In genomic region chr18:58529714-58530354, GRCh38 we compare ENCODE assay signal across 9 cellular contexts.
DNase-seq lines count a peak whose midpoint lies in the region; ATAC-seq and TF ChIP-seq lines count a peak whose summit lies in the region.
"Had no signal": no experiment of that assay in that cellular context is flagged by ENCODE, and none has a peak within 500 bp of the region (broad histone marks: within the 10 kb centered on the region; RNA-seq: fewer than 3 reads in every experiment).

No MANE protein-coding gene starts in this region.

- H3K4me1 ChIP-seq in OCI-LY1 (ENCODE audit: insufficient read depth, low read length, severe bottlenecking) (no peaks in the 10 kb centered on the region), upper lobe of right lung (no peaks in the 10 kb centered on the region)

- peaks cover 14% of the 10 kb centered on the region for H3K4me1 Mint-ChIP-seq in nephron

- TF ChIP-seq CTCF in OCI-LY1 (IDR thresholded peaks at IDR 0.05; ENCODE audit: low read length) (peak; percentile 90), epithelial cell of esophagus (IDR thresholded peaks at IDR 0.05; ENCODE audit: insufficient read depth, low read depth, low read length, missing control alignments) (peak; percentile 92), nephron (IDR thresholded peaks at IDR 0.05; ENCODE audit: unreplicated experiment in 3 of 3) (peak; percentile 51 to 70 (median 54)), upper lobe of right lung (IDR thresholded peaks at IDR 0.05) (peak; percentile 83)

- no peaks in the 10 kb centered on the region for H3K9me3 ChIP-seq in OCI-LY1 (ENCODE audit: low read length)
- H3K9me3 ChIP-seq in upper lobe of right lung: no peaks in the 10 kb centered on the region

- no peak overlapping the region for H3K9ac ChIP-seq in OCI-LY1 (ENCODE audit: low read length)

- peak overlapping the region; percentile 3 to 82 (median 22) for H3K27ac Mint-ChIP-seq in nephron
- H3K27ac Mint-ChIP-seq: activated naive CD4-positive, alpha-beta T cell treated with anti-CD3 and anti-CD28 coated beads, Interleukin-2, amount 50 U/mL, for 24 hours had no signal

- H3K27ac ChIP-seq in OCI-LY1 (ENCODE audit: low read depth, low read length, poor library complexity, severe bottlenecking): no peak overlapping the region
- H3K27ac ChIP-seq in upper lobe of right lung: no peak overlapping the region

- no peaks in the 10 kb centered on the region for H3K9me2 ChIP-seq in OCI-LY1 (ENCODE audit: low read depth, low read length)

- ATAC-seq in HG03378 (IDR thresholded peaks at IDR 0.05; ENCODE audit: unreplicated experiment) (peak; percentile 40), upper lobe of right lung (peak; percentile 85)

- H3K27me3 ChIP-seq in OCI-LY1 (ENCODE audit: insufficient read depth, low read length) (peaks cover 4% of the 10 kb centered on the region; the same call in 1 of the 2 replicates), upper lobe of right lung (no peaks in the 10 kb centered on the region)

- H3K36me3 ChIP-seq in OCI-LY1 (ENCODE audit: insufficient read depth, low read length) (no peaks in the 10 kb centered on the region), upper lobe of right lung (no peaks in the 10 kb centered on the region)

- H3F3A ChIP-seq in OCI-LY1 (ENCODE audit: insufficient read depth, low read length): no peaks in the 10 kb centered on the region

- H2AFZ ChIP-seq in OCI-LY1 (ENCODE audit: low read length): no peak overlapping the region

- H3K36me3 Mint-ChIP-seq in nephron (ENCODE audit: low read depth): no peaks in the 10 kb centered on the region
- H3K36me3 Mint-ChIP-seq: activated naive CD4-positive, alpha-beta T cell treated with anti-CD3 and anti-CD28 coated beads, Interleukin-2, amount 50 U/mL, for 24 hours had no signal

- H3K27me3 Mint-ChIP-seq in nephron (ENCODE audit: low read depth): peaks cover 4% of the 10 kb centered on the region
- H3K27me3 Mint-ChIP-seq: activated naive CD4-positive, alpha-beta T cell treated with anti-CD3 and anti-CD28 coated beads, Interleukin-2, amount 50 U/mL, for 24 hours had no signal

- no peaks in the 10 kb centered on the region for H4K20me1 ChIP-seq in OCI-LY1 (ENCODE audit: insufficient read depth, low read length)

- H3K4me3 Mint-ChIP-seq in nephron: no peak overlapping the region
- H3K4me3 Mint-ChIP-seq: activated naive CD4-positive, alpha-beta T cell treated with anti-CD3 and anti-CD28 coated beads, Interleukin-2, amount 50 U/mL, for 24 hours had no signal

- DNase-seq in Daoy (ENCODE audit: low read depth) (peak; percentile 51), epithelial cell of esophagus (ENCODE audit: low read depth) (peak; percentile 57), upper lobe of right lung (no peak), GM19240 (ENCODE audit: insufficient read length, low spot score) (no peak)
- peak; percentile 31 for DNase-seq in activated CD8-positive, alpha-beta memory T cell treated with anti-CD3 and anti-CD28 coated beads, Interleukin-2, amount 50 U/mL, for 24 hours (ENCODE audit: extremely low read depth)

- intact Hi-C loops in upper lobe of right lung (cut with DNase I): loop anchor here (5.0 kb wide), 1 partner anchor 232 kb away; no protein-coding TSS in a partner anchor

- H3K9me3 Mint-ChIP-seq in nephron: no peaks in the 10 kb centered on the region
- H3K9me3 Mint-ChIP-seq: activated naive CD4-positive, alpha-beta T cell treated with anti-CD3 and anti-CD28 coated beads, Interleukin-2, amount 50 U/mL, for 24 hours had no signal

- H3K79me2 ChIP-seq in OCI-LY1 (ENCODE audit: insufficient read depth, low read length): no peaks in the 10 kb centered on the region

- H3K4me3 ChIP-seq in OCI-LY1 (ENCODE audit: low read depth, low read length, poor library complexity, severe bottlenecking) (no peak overlapping the region), epithelial cell of esophagus (ENCODE audit: low read length) (no peak overlapping the region), upper lobe of right lung (no peak overlapping the region)

- no peak overlapping the region for H3K4me2 ChIP-seq in OCI-LY1 (ENCODE audit: low read length)

Comparison
In these comparisons a context has a peak if more than half of its experiments do, and no peak if none do; other contexts are left out.
1. DNase-seq: peak in Daoy (single experiment), activated CD8-positive, alpha-beta memory T cell treated with anti-CD3 and anti-CD28 coated beads, Interleukin-2, amount 50 U/mL, for 24 hours (single experiment) and epithelial cell of esophagus (single experiment); none in upper lobe of right lung (single experiment) and GM19240 (single experiment).
2. Peak in every context shown above with its lines, with median percentiles within 50 percentile points of each other: CTCF ChIP-seq.